ENCODE assay signal across 25 cellular contexts in genomic region chr5:101271416-101271815, GRCh38.
"Had no signal": no experiment of that assay in that cellular context is flagged by ENCODE, and none has a peak within 500 bp of the region (broad histone marks: within the 10 kb centered on the region; RNA-seq: fewer than 3 reads in every experiment).

No MANE protein-coding gene starts in this region.

- H3K27me3 ChIP-seq: brain microvascular endothelial cell, cardiac muscle cell had no signal

- H3K4me3 Mint-ChIP-seq: activated B cell treated with CpG ODN at 0.5 μM for 24 hours; activated CD4-positive, alpha-beta T cell treated with anti-CD3 and anti-CD28 coated beads, Interleukin-2, amount 10 ng/mL, durations not matched to agents 24 days and 14 days; activated CD8-positive, alpha-beta memory T cell treated with anti-CD3 and anti-CD28 coated beads, Interleukin-2, amount 10 ng/mL, durations not matched to agents 7 days and 5 days; activated naive CD8-positive, alpha-beta T cell treated with anti-CD3 and anti-CD28 coated beads, Interleukin-2, amount 50 U/mL, for 24 hours; activated T-cell treated with anti-CD3 and anti-CD28 coated beads, Interleukin-2, amount 50 U/mL, for 4 hours; IgD-negative memory B cell had no signal

- H3K27ac Mint-ChIP-seq: activated B cell treated with CpG ODN at 0.5 μM for 24 hours; activated CD4-positive, alpha-beta T cell treated with anti-CD3 and anti-CD28 coated beads, Interleukin-2, amount 10 ng/mL, durations not matched to agents 24 days and 14 days; activated CD8-positive, alpha-beta memory T cell treated with anti-CD3 and anti-CD28 coated beads, Interleukin-2, amount 10 ng/mL, durations not matched to agents 7 days and 5 days; activated naive CD4-positive, alpha-beta T cell treated with anti-CD3 and anti-CD28 coated beads, Interleukin-2, amount 50 U/mL, for 72 hours; activated naive CD8-positive, alpha-beta T cell treated with anti-CD3 and anti-CD28 coated beads, Interleukin-2, amount 50 U/mL, for 24 hours had no signal

- H3K36me3 ChIP-seq: brain microvascular endothelial cell, cardiac muscle cell had no signal

- H3K4me3 ChIP-seq: cardiac muscle cell, SK-N-MC had no signal

- H3K27ac ChIP-seq: brain microvascular endothelial cell, cardiac muscle cell, KMS-11, SK-N-MC had no signal

- H3K36me3 Mint-ChIP-seq: activated CD8-positive, alpha-beta memory T cell treated with anti-CD3 and anti-CD28 coated beads, Interleukin-2, amount 10 ng/mL, durations not matched to agents 7 days and 5 days; activated naive CD4-positive, alpha-beta T cell treated with anti-CD3 and anti-CD28 coated beads, Interleukin-2, amount 50 U/mL, for 72 hours; IgD-negative memory B cell had no signal

- H3K9me3 Mint-ChIP-seq: activated B cell treated with CpG ODN at 0.5 μM for 24 hours; activated CD4-positive, alpha-beta T cell treated with anti-CD3 and anti-CD28 coated beads, Interleukin-2, amount 10 ng/mL, durations not matched to agents 24 days and 14 days; activated naive CD4-positive, alpha-beta T cell treated with anti-CD3 and anti-CD28 coated beads, Interleukin-2, amount 50 U/mL, for 72 hours; activated naive CD8-positive, alpha-beta T cell treated with anti-CD3 and anti-CD28 coated beads, Interleukin-2, amount 50 U/mL, for 24 hours; activated T-cell treated with anti-CD3 and anti-CD28 coated beads, Interleukin-2, amount 50 U/mL, for 4 hours; IgD-negative memory B cell had no signal

- ATAC-seq: activated CD8-positive, alpha-beta memory T cell treated with anti-CD3 and anti-CD28 coated beads, Interleukin-2, amount 10 ng/mL, durations not matched to agents 7 days and 5 days; activated naive CD4-positive, alpha-beta T cell treated with anti-CD3 and anti-CD28 coated beads, Interleukin-2, amount 50 U/mL, for 72 hours; activated naive CD8-positive, alpha-beta T cell treated with anti-CD3 and anti-CD28 coated beads, Interleukin-2, amount 50 U/mL, for 24 hours; activated T-cell treated with anti-CD3 and anti-CD28 coated beads, Interleukin-2, amount 50 U/mL, for 4 hours; Right ventricle myocardium inferior had no signal

- H3K4me1 Mint-ChIP-seq: activated B cell treated with CpG ODN at 0.5 μM for 24 hours; activated CD4-positive, alpha-beta T cell treated with anti-CD3 and anti-CD28 coated beads, Interleukin-2, amount 10 ng/mL, durations not matched to agents 24 days and 14 days; activated CD8-positive, alpha-beta memory T cell treated with anti-CD3 and anti-CD28 coated beads, Interleukin-2, amount 10 ng/mL, durations not matched to agents 7 days and 5 days; activated naive CD8-positive, alpha-beta T cell treated with anti-CD3 and anti-CD28 coated beads, Interleukin-2, amount 50 U/mL, for 24 hours; IgD-negative memory B cell had no signal

- H3K27me3 Mint-ChIP-seq: activated B cell treated with CpG ODN at 0.5 μM for 24 hours; activated CD4-positive, alpha-beta T cell treated with anti-CD3 and anti-CD28 coated beads, Interleukin-2, amount 10 ng/mL, durations not matched to agents 24 days and 14 days; activated CD8-positive, alpha-beta memory T cell treated with anti-CD3 and anti-CD28 coated beads, Interleukin-2, amount 10 ng/mL, durations not matched to agents 7 days and 5 days; activated naive CD8-positive, alpha-beta T cell treated with anti-CD3 and anti-CD28 coated beads, Interleukin-2, amount 50 U/mL, for 24 hours; IgD-negative memory B cell had no signal

- DNase-seq: activated B cell treated with CpG ODN at 0.5 μM for 24 hours; activated CD4-positive, alpha-beta T cell treated with anti-CD3 and anti-CD28 coated beads for 1 hour; activated CD4-positive, alpha-beta T cell treated with anti-CD3 and anti-CD28 coated beads, Interleukin-2, amount 10 ng/mL, durations not matched to agents 24 days and 14 days; activated CD4-positive, alpha-beta T cell treated with anti-CD3 and anti-CD28 coated beads, Interleukin-2, amount 50 U/mL, for 48 hours; activated CD8-positive, alpha-beta memory T cell treated with anti-CD3 and anti-CD28 coated beads, Interleukin-2, amount 10 ng/mL, durations not matched to agents 7 days and 5 days; activated effector memory CD4-positive, alpha-beta T cell treated with anti-CD3 and anti-CD28 coated beads, Interleukin-2, amount 50 U/mL, for 16 hours; activated naive CD4-positive, alpha-beta T cell treated with Interleukin-2 at 50 U/mL for 16 hours; activated naive CD8-positive, alpha-beta T cell treated with anti-CD3 and anti-CD28 coated beads, Interleukin-2, amount 50 U/mL, for 24 hours; activated T-cell treated with anti-CD3 and anti-CD28 coated beads, Interleukin-2, amount 50 U/mL, for 4 hours; amniotic stem cell; brain microvascular endothelial cell; NCI-H1092 treated with DMSO at 0.1 percent for 48 hours; NCI-H1417 treated with DMSO at 0.1 percent for 48 hours; NCI-H1694; NCI-H2029; NCI-H446; NCI-H524; NCI-H774; T-helper 1 cell had no signal
